1 cellular context compared by ENCODE assay signal in the genomic region with DNA sequence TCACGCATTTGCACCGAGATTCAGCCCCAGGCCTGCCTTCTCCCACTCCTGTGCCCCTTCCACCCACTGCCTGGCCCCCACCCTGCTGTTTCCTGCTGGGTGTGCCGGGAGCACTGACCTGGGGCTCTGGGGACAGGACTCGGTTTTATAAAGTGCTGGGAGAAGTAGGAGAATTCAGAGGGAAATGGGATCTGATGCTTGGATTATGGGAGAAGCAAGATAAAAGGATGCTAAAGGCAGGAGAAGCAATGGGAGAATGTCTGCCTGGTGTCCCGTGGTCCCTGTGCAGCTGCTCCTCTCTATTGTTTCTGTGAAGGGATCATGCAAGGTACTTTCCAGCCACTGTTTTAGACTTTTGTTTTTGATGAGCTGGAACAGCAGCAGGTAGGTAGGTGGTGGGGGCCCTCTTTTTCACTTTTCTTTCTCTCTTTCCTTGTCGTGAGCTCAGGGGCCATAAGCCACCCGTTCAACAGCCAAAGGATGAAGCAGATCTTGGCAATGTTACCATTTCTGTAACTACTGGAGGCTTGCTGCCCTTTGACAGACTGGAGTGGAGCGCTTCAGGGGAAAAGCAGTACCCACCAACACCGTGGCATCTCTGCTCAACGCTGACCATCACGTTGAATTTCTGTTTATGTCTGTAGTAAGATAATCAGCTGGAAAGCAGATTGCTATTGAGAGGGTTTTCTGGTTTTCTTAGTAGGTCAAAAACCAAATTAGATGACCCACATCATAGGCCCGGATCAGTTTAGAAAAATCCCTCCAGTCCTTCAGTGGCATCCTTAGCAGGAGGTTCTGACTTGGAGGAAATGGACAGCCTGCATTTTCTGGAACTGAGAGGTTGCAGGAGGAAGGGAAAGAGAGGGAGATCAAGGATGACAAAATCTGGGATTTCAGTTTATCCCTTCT.
A peak's percentile ranks its signal among the peaks of the same experiment; 100 is the strongest.
TF ChIP-seq lines count a peak whose summit lies in the region.

No MANE protein-coding gene starts in this region.

TF ChIP-seq in GM12878, 131 proteins besides CTCF, POLR2A, EP300 and RAD21 (continued from another document):
- no peak; the same call in 1 of the 2 replicates for TF ChIP-seq IRF3 (IDR thresholded peaks at IDR 0.05)
- peak; percentile 79 for TF ChIP-seq ZBED1 (IDR thresholded peaks at IDR 0.05; ENCODE audit: borderline replicate concordance)
- TF ChIP-seq FOXM1 (IDR thresholded peaks at IDR 0.05; ENCODE audit: low read depth, low read length) = no peak
- TF ChIP-seq, protein P1, sequence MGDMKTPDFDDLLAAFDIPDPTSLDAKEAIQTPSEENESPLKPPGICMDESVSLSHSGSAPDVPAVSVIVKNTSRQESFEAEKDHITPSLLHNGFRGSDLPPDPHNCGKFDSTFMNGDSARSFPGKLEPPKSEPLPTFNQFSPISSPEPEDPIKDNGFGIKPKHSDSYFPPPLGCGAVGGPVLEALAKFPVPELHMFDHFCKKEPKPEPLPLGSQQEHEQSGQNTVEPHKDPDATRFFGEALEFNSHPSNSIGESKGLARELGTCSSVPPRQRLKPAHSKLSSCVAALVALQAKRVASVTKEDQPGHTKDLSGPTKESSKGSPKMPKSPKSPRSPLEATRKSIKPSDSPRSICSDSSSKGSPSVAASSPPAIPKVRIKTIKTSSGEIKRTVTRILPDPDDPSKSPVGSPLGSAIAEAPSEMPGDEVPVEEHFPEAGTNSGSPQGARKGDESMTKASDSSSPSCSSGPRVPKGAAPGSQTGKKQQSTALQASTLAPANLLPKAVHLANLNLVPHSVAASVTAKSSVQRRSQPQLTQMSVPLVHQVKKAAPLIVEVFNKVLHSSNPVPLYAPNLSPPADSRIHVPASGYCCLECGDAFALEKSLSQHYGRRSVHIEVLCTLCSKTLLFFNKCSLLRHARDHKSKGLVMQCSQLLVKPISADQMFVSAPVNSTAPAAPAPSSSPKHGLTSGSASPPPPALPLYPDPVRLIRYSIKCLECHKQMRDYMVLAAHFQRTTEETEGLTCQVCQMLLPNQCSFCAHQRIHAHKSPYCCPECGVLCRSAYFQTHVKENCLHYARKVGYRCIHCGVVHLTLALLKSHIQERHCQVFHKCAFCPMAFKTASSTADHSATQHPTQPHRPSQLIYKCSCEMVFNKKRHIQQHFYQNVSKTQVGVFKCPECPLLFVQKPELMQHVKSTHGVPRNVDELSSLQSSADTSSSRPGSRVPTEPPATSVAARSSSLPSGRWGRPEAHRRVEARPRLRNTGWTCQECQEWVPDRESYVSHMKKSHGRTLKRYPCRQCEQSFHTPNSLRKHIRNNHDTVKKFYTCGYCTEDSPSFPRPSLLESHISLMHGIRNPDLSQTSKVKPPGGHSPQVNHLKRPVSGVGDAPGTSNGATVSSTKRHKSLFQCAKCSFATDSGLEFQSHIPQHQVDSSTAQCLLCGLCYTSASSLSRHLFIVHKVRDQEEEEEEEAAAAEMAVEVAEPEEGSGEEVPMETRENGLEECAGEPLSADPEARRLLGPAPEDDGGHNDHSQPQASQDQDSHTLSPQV (IDR thresholded peaks at IDR 0.05) = 0 out of 2 replicates have a peak, but pooled peaks have one; percentile 13
- peak; percentile 21; the same call in 1 of the 2 replicates for TF ChIP-seq CBFB (IDR thresholded peaks at IDR 0.05; ENCODE audit: low read depth)
- TF ChIP-seq ATF2 (IDR thresholded peaks at IDR 0.05; ENCODE audit: low read length) = no peak
- no peak for TF ChIP-seq SUPT20H (IDR thresholded peaks at IDR 0.05; ENCODE audit: borderline replicate concordance, control insufficient read depth, low read depth, low read length)
- TF ChIP-seq HDGF (IDR thresholded peaks at IDR 0.05) = 0 out of 2 replicates have a peak, but pooled peaks have one; percentile 83
- no peak for TF ChIP-seq RUNX3 (IDR thresholded peaks at IDR 0.05; ENCODE audit: low read length)
- TF ChIP-seq NFIC (IDR thresholded peaks at IDR 0.05; ENCODE audit: low read depth, low read length) = no peak
- peak; percentile 7; the same call in 1 of the 3 replicates for TF ChIP-seq POU2F2 (IDR thresholded peaks at IDR 0.05; ENCODE audit: borderline replicate concordance, low read depth, low read length)
- no peak for TF ChIP-seq SP1 (IDR thresholded peaks at IDR 0.05; ENCODE audit: low read depth, low read length)
- no peak for TF ChIP-seq MYC (IDR thresholded peaks at IDR 0.05; ENCODE audit: insufficient read depth, insufficient read length, insufficient replicate concordance, low read length, severe bottlenecking)
- TF ChIP-seq CREB1 (IDR thresholded peaks at IDR 0.05; ENCODE audit: low read depth) = no peak
- no peak for TF ChIP-seq MXI1 (IDR thresholded peaks at IDR 0.05; ENCODE audit: low read depth, low read length)
- TF ChIP-seq IRF4 (IDR thresholded peaks at IDR 0.05; ENCODE audit: low read depth, low read length) = peak; percentile 40; the same call in 1 of the 2 replicates
- TF ChIP-seq FOXK2 (IDR thresholded peaks at IDR 0.05) = no peak
- TF ChIP-seq SMAD1 (IDR thresholded peaks at IDR 0.05; ENCODE audit: low read depth, partially characterized antibody) = no peak
- TF ChIP-seq TBL1XR1 (IDR thresholded peaks at IDR 0.05; ENCODE audit: low read depth, low read length) = peak; percentile 31; the same call in 1 of the 2 replicates
- no peak for TF ChIP-seq ZNF384 (IDR thresholded peaks at IDR 0.05; ENCODE audit: borderline replicate concordance, low read depth, low read length)
- TF ChIP-seq CHD2 (IDR thresholded peaks at IDR 0.05; ENCODE audit: borderline replicate concordance, low read depth, low read length) = no peak
- TF ChIP-seq IKZF2 (IDR thresholded peaks at IDR 0.05) = peak; percentile 92 to 94
- TF ChIP-seq TCF7 (IDR thresholded peaks at IDR 0.05; ENCODE audit: borderline replicate concordance) = peak; percentile 78
- TF ChIP-seq, protein P2, sequence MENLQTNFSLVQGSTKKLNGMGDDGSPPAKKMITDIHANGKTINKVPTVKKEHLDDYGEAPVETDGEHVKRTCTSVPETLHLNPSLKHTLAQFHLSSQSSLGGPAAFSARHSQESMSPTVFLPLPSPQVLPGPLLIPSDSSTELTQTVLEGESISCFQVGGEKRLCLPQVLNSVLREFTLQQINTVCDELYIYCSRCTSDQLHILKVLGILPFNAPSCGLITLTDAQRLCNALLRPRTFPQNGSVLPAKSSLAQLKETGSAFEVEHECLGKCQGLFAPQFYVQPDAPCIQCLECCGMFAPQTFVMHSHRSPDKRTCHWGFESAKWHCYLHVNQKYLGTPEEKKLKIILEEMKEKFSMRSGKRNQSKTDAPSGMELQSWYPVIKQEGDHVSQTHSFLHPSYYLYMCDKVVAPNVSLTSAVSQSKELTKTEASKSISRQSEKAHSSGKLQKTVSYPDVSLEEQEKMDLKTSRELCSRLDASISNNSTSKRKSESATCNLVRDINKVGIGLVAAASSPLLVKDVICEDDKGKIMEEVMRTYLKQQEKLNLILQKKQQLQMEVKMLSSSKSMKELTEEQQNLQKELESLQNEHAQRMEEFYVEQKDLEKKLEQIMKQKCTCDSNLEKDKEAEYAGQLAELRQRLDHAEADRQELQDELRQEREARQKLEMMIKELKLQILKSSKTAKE (IDR thresholded peaks at IDR 0.05; ENCODE audit: low read depth, poor library complexity, severe bottlenecking) = peak; percentile 66
- no peak for TF ChIP-seq ZNF217 (IDR thresholded peaks at IDR 0.05)
- no peak for TF ChIP-seq CEBPZ (IDR thresholded peaks at IDR 0.05; ENCODE audit: low read depth, low read length)
- TF ChIP-seq JUNB (IDR thresholded peaks at IDR 0.05) = peak; percentile 48
- 0 out of 2 replicates have a peak, but pooled peaks have one; percentile 69 for TF ChIP-seq GATAD2B (conservative IDR thresholded peaks at IDR 0.05; ENCODE audit: low read depth)
- TF ChIP-seq PAX5 (IDR thresholded peaks at IDR 0.05; ENCODE audit: borderline replicate concordance, low read depth, low read length) = peak; percentile 50; the same call in 1 of the 2 replicates
- no peak for TF ChIP-seq ESRRA (IDR thresholded peaks at IDR 0.05; ENCODE audit: low read length)
